Comparison of ENCODE assay signal across 15 cellular contexts in the genomic region with DNA sequence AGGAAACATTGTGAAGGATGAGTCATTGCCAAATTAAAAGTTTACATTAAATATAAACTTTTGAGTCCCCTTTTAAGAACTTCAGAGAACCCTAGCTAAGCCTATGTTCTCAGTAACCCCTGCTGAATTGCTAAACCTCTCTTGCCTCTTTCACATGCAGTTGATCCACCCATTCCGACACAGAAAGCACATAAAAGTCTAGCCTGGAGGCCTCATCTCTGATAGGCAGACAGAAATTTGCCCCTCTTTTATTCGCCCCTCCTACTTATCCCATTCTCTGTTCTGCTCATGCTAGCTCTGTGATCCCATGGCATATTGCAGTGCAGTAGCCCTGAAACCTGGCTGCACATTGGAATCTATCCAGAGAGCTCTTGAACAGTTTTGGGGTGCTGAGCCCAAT. TPM values are rescaled to one million over a fixed set of nuclear protein-coding genes. Genes with fewer than 3 reads are reported as not detected.
A peak's percentile ranks its signal among the peaks of the same experiment; 100 is the strongest.
DNase-seq lines count a peak whose midpoint lies in the region; ATAC-seq lines count a peak whose summit lies in the region.
"Had no signal": no experiment of that assay in that cellular context is flagged by ENCODE, and none has a peak within 500 bp of the region (broad histone marks: within the 10 kb centered on the region; RNA-seq: fewer than 3 reads in every experiment).

No MANE protein-coding gene starts in this region.

- H3K36me3 ChIP-seq in CD4-positive, CD25-positive, alpha-beta regulatory T cell (ENCODE audit: control insufficient read depth, insufficient read depth, low read length), result no peaks in the 10 kb centered on the region
- no peaks in the 10 kb centered on the region for H3K36me3 ChIP-seq in CD8-positive, alpha-beta memory T cell (ENCODE audit: insufficient read depth, low read length)
- no peaks in the 10 kb centered on the region for H3K36me3 ChIP-seq in naive thymus-derived CD4-positive, alpha-beta T cell (ENCODE audit: control insufficient read depth in 2 of 3, insufficient read depth in 3 of 3, low read length in 3 of 3)
- H3K36me3 ChIP-seq: SJSA1 had no signal

- peaks cover 3% of the 10 kb centered on the region for H3K4me1 ChIP-seq in CD4-positive, CD25-positive, alpha-beta regulatory T cell (ENCODE audit: control insufficient read depth, insufficient read depth, low read length, poor library complexity, severe bottlenecking)
- peaks cover 9% of the 10 kb centered on the region for H3K4me1 ChIP-seq in CD8-positive, alpha-beta memory T cell (ENCODE audit: insufficient read depth, low read length)
- H3K4me1 ChIP-seq in naive thymus-derived CD4-positive, alpha-beta T cell (ENCODE audit: control insufficient read depth in 2 of 2, insufficient read depth in 2 of 2, low read length in 2 of 2), result peaks cover 6 to 7% of the 10 kb centered on the region in 2 donors
- H3K4me1 ChIP-seq: SJSA1 had no signal

- no peaks in the 10 kb centered on the region for H3K27me3 ChIP-seq in CD4-positive, CD25-positive, alpha-beta regulatory T cell (ENCODE audit: control insufficient read depth, insufficient read depth, low read length)
- no peaks in the 10 kb centered on the region for H3K27me3 ChIP-seq in CD8-positive, alpha-beta memory T cell (ENCODE audit: insufficient read depth, low read length, poor library complexity, severe bottlenecking)
- H3K27me3 ChIP-seq in naive thymus-derived CD4-positive, alpha-beta T cell (ENCODE audit: control insufficient read depth in 2 of 2, insufficient read depth in 2 of 2, low read length in 2 of 2), result no peaks in the 10 kb centered on the region

- no peaks in the 10 kb centered on the region for H3K9me3 ChIP-seq in CD4-positive, CD25-positive, alpha-beta regulatory T cell (ENCODE audit: control insufficient read depth in 2 of 2, low read length in 2 of 2)
- H3K9me3 ChIP-seq in CD8-positive, alpha-beta memory T cell (ENCODE audit: low read length), result no peaks in the 10 kb centered on the region
- H3K9me3 ChIP-seq in naive thymus-derived CD4-positive, alpha-beta T cell (ENCODE audit: control insufficient read depth in 2 of 3, low read length in 3 of 3), result no peaks in the 10 kb centered on the region
- H3K9me3 ChIP-seq: SJSA1 had no signal

- no peaks in the 10 kb centered on the region for H3K27me3 Mint-ChIP-seq in CD4-positive, CD25-positive, alpha-beta regulatory T cell
- no peaks in the 10 kb centered on the region for H3K27me3 Mint-ChIP-seq in CD8-positive, alpha-beta memory T cell
- H3K27me3 Mint-ChIP-seq in activated naive CD8-positive, alpha-beta T cell treated with anti-CD3 and anti-CD28 coated beads, Interleukin-2, amount 10 ng/mL, durations not matched to agents 7 days and 5 days, result no peaks in the 10 kb centered on the region
- no peaks in the 10 kb centered on the region for H3K27me3 Mint-ChIP-seq in naive thymus-derived CD4-positive, alpha-beta T cell

- peaks cover 37% of the 10 kb centered on the region for H3K36me3 Mint-ChIP-seq in CD4-positive, CD25-positive, alpha-beta regulatory T cell
- peaks cover 22 to 30% (median 24%) of the 10 kb centered on the region in 3 donors for H3K36me3 Mint-ChIP-seq in CD8-positive, alpha-beta memory T cell
- H3K36me3 Mint-ChIP-seq in activated naive CD8-positive, alpha-beta T cell treated with anti-CD3 and anti-CD28 coated beads, Interleukin-2, amount 10 ng/mL, durations not matched to agents 7 days and 5 days, result peaks cover 63% of the 10 kb centered on the region
- peaks cover 24 to 67% (median 40%) of the 10 kb centered on the region in 5 donors for H3K36me3 Mint-ChIP-seq in naive thymus-derived CD4-positive, alpha-beta T cell

- no peak for DNase-seq in CD4-positive, CD25-positive, alpha-beta regulatory T cell
- no peak for DNase-seq in CD8-positive, alpha-beta memory T cell
- DNase-seq in activated naive CD8-positive, alpha-beta T cell treated with anti-CD3 and anti-CD28 coated beads, Interleukin-2, amount 10 ng/mL, durations not matched to agents 7 days and 5 days, result no peak
- no peak for DNase-seq in naive thymus-derived CD4-positive, alpha-beta T cell
- no peak for DNase-seq in epidermal melanocyte (ENCODE audit: insufficient read length, low spot score)
- DNase-seq in activated CD4-positive, CD25-positive, alpha-beta regulatory T cell (lab: John Stamatoyannopoulos, UW), result no peak
- DNase-seq: DMS79, NCI-H1930, NCI-H69, PC-3 had no signal

- no peak overlapping the region for H3K27ac ChIP-seq in CD4-positive, CD25-positive, alpha-beta regulatory T cell (ENCODE audit: insufficient read depth, low read length, poor library complexity, severe bottlenecking)
- H3K27ac ChIP-seq in CD8-positive, alpha-beta memory T cell (ENCODE audit: low read depth, low read length), result no peak overlapping the region
- no peak overlapping the region for H3K27ac ChIP-seq in naive thymus-derived CD4-positive, alpha-beta T cell (ENCODE audit: low read depth, low read length)
- H3K27ac ChIP-seq: C4-2B, SJSA1 had no signal

- H3K4me1 Mint-ChIP-seq in CD4-positive, CD25-positive, alpha-beta regulatory T cell, result peaks cover 13 to 72% (median 33%) of the 10 kb centered on the region in 4 donors
- H3K4me1 Mint-ChIP-seq in CD8-positive, alpha-beta memory T cell, result peaks cover 40 to 82% (median 65%) of the 10 kb centered on the region in 3 donors
- peaks cover 12% of the 10 kb centered on the region for H3K4me1 Mint-ChIP-seq in activated naive CD8-positive, alpha-beta T cell treated with anti-CD3 and anti-CD28 coated beads, Interleukin-2, amount 10 ng/mL, durations not matched to agents 7 days and 5 days
- H3K4me1 Mint-ChIP-seq in naive thymus-derived CD4-positive, alpha-beta T cell, result peaks cover 37 to 84% (median 70%) of the 10 kb centered on the region in 7 donors
- H3K4me1 Mint-ChIP-seq: GM23338 had no signal

- H3K4me3 ChIP-seq in CD4-positive, CD25-positive, alpha-beta regulatory T cell (ENCODE audit: low read depth, low read length), result no peak overlapping the region
- no peak overlapping the region for H3K4me3 ChIP-seq in CD8-positive, alpha-beta memory T cell (ENCODE audit: low read length)
- H3K4me3 ChIP-seq in naive thymus-derived CD4-positive, alpha-beta T cell (ENCODE audit: low read length), result no peak overlapping the region
- H3K4me3 ChIP-seq: GM23338, SJSA1 had no signal

- POLR2A ChIA-PET in CD8-positive, alpha-beta memory T cell (lab: Charles Lee), result no interaction called here
- POLR2A ChIA-PET in activated naive CD8-positive, alpha-beta T cell treated with anti-CD3 and anti-CD28 coated beads, Interleukin-2, amount 10 ng/mL, durations not matched to agents 7 days and 5 days (lab: Charles Lee), result no interaction called here
- POLR2A ChIA-PET in naive thymus-derived CD4-positive, alpha-beta T cell (lab: Charles Lee), result interaction anchor here (1.0 to 1.9 kb wide), 4 partner anchors 9 to 59 kb away, joined by 3 to 5 read pairs (median 4); no protein-coding TSS in a partner anchor

- intact Hi-C loops in naive thymus-derived CD4-positive, alpha-beta T cell (cut with micrococcal nuclease), result no loop called here

- peak overlapping the region in 2 of 3 donors; percentile 42 to 85 for H3K27ac Mint-ChIP-seq in CD4-positive, CD25-positive, alpha-beta regulatory T cell
- H3K27ac Mint-ChIP-seq in CD8-positive, alpha-beta memory T cell, result peak overlapping the region; percentile 14 to 91 (median 44)
- H3K27ac Mint-ChIP-seq in activated naive CD8-positive, alpha-beta T cell treated with anti-CD3 and anti-CD28 coated beads, Interleukin-2, amount 10 ng/mL, durations not matched to agents 7 days and 5 days, result peak overlapping the region; percentile 8
- H3K27ac Mint-ChIP-seq in naive thymus-derived CD4-positive, alpha-beta T cell, result peak overlapping the region in 8 of 9 donors; percentile 17 to 82 (median 46)
- H3K27ac Mint-ChIP-seq: GM23338 had no signal

- no peak overlapping the region for H3K4me3 Mint-ChIP-seq in CD4-positive, CD25-positive, alpha-beta regulatory T cell
- no peak overlapping the region for H3K4me3 Mint-ChIP-seq in CD8-positive, alpha-beta memory T cell
- H3K4me3 Mint-ChIP-seq in activated naive CD8-positive, alpha-beta T cell treated with anti-CD3 and anti-CD28 coated beads, Interleukin-2, amount 10 ng/mL, durations not matched to agents 7 days and 5 days, result no peak overlapping the region
- peak overlapping the region in 2 of 10 donors; percentile 5 to 15 for H3K4me3 Mint-ChIP-seq in naive thymus-derived CD4-positive, alpha-beta T cell
- H3K4me3 Mint-ChIP-seq: GM23338 had no signal

- H3K9me3 Mint-ChIP-seq in CD4-positive, CD25-positive, alpha-beta regulatory T cell, result peaks cover 0 to 5% (median 2%) of the 10 kb centered on the region in 7 donors
- H3K9me3 Mint-ChIP-seq in CD8-positive, alpha-beta memory T cell, result peaks cover 0 to 1% (median 0%) of the 10 kb centered on the region in 5 donors
- H3K9me3 Mint-ChIP-seq in activated naive CD8-positive, alpha-beta T cell treated with anti-CD3 and anti-CD28 coated beads, Interleukin-2, amount 10 ng/mL, durations not matched to agents 7 days and 5 days, result peaks cover 8% of the 10 kb centered on the region
- peaks cover 2 to 17% (median 4%) of the 10 kb centered on the region in 11 donors for H3K9me3 Mint-ChIP-seq in naive thymus-derived CD4-positive, alpha-beta T cell
- H3K9me3 Mint-ChIP-seq: GM23338 had no signal

- CTCF ChIA-PET in CD8-positive, alpha-beta memory T cell (lab: Charles Lee), result no interaction called here
- CTCF ChIA-PET in naive thymus-derived CD4-positive, alpha-beta T cell (lab: Charles Lee), result interaction anchor here (0.6 kb wide), 1 partner anchor 183 kb away, joined by 3 read pairs; no protein-coding TSS in a partner anchor

- ATAC-seq in CD4-positive, CD25-positive, alpha-beta regulatory T cell (ENCODE audit: low read depth in 2 of 2), result no peak
- ATAC-seq in activated naive CD8-positive, alpha-beta T cell treated with anti-CD3 and anti-CD28 coated beads, Interleukin-2, amount 10 ng/mL, durations not matched to agents 7 days and 5 days (ENCODE audit: low read depth), result no peak
- ATAC-seq in naive thymus-derived CD4-positive, alpha-beta T cell, result no peak
- ATAC-seq in GM19351 (IDR thresholded peaks at IDR 0.05; ENCODE audit: unreplicated experiment), result no peak
- ATAC-seq: GM23338, HCT116, PC-3 had no signal

RNA-seq across cellular contexts. Expression of a gene that starts 58.2 kb away (rescaled TPM):
- 99.5 TPM for total RNA-seq in CD4-positive, CD25-positive, alpha-beta regulatory T cell
- 10 to 100 TPM; 32.8 to 62.4 (median 49.1) TPM for polyA plus RNA-seq in CD4-positive, CD25-positive, alpha-beta regulatory T cell
- total RNA-seq in CD8-positive, alpha-beta memory T cell, result 10 to 100 TPM; 47.0 to 47.2 TPM
- 39.8 TPM for polyA plus RNA-seq in CD8-positive, alpha-beta memory T cell
- total RNA-seq in activated naive CD8-positive, alpha-beta T cell treated with anti-CD3 and anti-CD28 coated beads, Interleukin-2, amount 10 ng/mL, durations not matched to agents 7 days and 5 days, result 100 to 1,000 TPM; 117 to 125 TPM
- 100 to 1,000 TPM in 4 of 5 experiments, 10 to 100 TPM in 1; 79.6 to 268 (median 151) TPM for total RNA-seq in naive thymus-derived CD4-positive, alpha-beta T cell
- polyA plus RNA-seq in naive thymus-derived CD4-positive, alpha-beta T cell, result 10 to 100 TPM; 49.7 to 81.2 TPM

Comparison
In these comparisons a context has a peak if more than half of its experiments do, and no peak if none do; other contexts are left out.
1. H3K27ac Mint-ChIP-seq: peak in every context shown above with its lines; median percentile 64 in CD4-positive, CD25-positive, alpha-beta regulatory T cell; 46 in naive thymus-derived CD4-positive, alpha-beta T cell; 44 in CD8-positive, alpha-beta memory T cell; 8 in activated naive CD8-positive, alpha-beta T cell treated with anti-CD3 and anti-CD28 coated beads, Interleukin-2, amount 10 ng/mL, durations not matched to agents 7 days and 5 days.